ENCODE assay signal across 13 cellular contexts in the genomic region with DNA sequence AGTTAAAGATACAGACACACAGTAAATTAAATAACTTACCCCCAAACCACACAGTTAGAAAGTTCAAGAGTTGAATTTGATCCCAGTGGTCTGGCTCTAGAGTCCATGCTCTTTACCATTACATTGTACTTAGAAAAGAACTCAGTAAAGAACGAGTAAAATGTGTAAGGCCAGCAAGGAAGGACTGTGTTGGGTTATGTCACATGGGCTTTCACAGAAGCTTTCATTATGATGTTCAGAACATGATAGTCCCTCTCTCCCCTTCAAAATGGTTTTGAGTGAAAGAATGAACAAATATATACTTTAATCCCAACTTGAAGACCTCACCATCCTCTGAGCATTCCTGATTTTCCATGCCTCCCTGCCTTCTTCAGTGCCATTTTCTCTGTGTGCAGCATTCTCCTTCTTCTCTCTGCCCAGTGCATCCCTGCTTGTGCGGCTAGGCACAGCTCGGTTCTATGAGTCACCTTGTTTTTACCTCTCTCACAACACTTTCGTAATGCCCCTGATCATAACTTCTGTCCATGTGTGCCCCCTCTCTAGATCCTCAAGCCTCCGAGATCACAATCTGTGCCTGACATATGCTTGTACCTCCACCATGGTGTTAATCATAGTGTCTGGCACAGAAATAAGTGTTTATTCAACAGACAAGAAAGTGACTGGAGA. TPM values are rescaled to one million over a fixed set of nuclear protein-coding genes. Genes with fewer than 3 reads are reported as not detected.
DNase-seq lines count a peak whose midpoint lies in the region; ATAC-seq, FAIRE-seq and TF ChIP-seq lines count a peak whose summit lies in the region.
"Had no signal": no experiment of that assay in that cellular context is flagged by ENCODE, and none has a peak within 500 bp of the region (broad histone marks: within the 10 kb centered on the region; RNA-seq: fewer than 3 reads in every experiment).

No MANE protein-coding gene starts in this region.

- peaks cover 3% of the 10 kb centered on the region for H3K36me3 Mint-ChIP-seq in effector memory CD8-positive, alpha-beta T cell (ENCODE audit: insufficient read depth)

- H3K4me3 Mint-ChIP-seq in effector memory CD8-positive, alpha-beta T cell = peak overlapping the region; percentile 6 to 26
- H3K4me3 Mint-ChIP-seq: activated CD4-positive, alpha-beta T cell treated with anti-CD3 and anti-CD28 coated beads, Interleukin-2, amount 10 ng/mL, durations not matched to agents 7 days and 5 days had no signal

- TF ChIP-seq POLR2A in GM12892 (IDR thresholded peaks at IDR 0.05; ENCODE audit: low read depth, low read length) = no peak; the same call in 1 of the 2 replicates

- DNase-seq in GM12892 (ENCODE audit: insufficient read length) (no peak), DMS114 treated with DMSO at 0.1 percent for 48 hours (lab: John Stamatoyannopoulos, UW; ENCODE audit: unreplicated experiment) (no peak), COLO829 (ENCODE audit: low spot score) (no peak), NCI-H2029 (lab: John Stamatoyannopoulos, UW) (no peak)
- no peak for DNase-seq in effector memory CD8-positive, alpha-beta T cell
- DNase-seq: activated CD4-positive, alpha-beta T cell treated with anti-CD3 and anti-CD28 coated beads, Interleukin-2, amount 10 ng/mL, durations not matched to agents 7 days and 5 days; GF-D8; OCI-M1; psoas muscle had no signal

- peaks cover 41% of the 10 kb centered on the region for H3K79me2 ChIP-seq in KMS-11 (ENCODE audit: insufficient read depth, low read depth)

- H3K9ac ChIP-seq in KMS-11 = peak overlapping the region; percentile 45

- ATAC-seq in GM21786 (IDR thresholded peaks at IDR 0.05; ENCODE audit: unreplicated experiment) (peak; percentile 32), GM21526 (IDR thresholded peaks at IDR 0.05; ENCODE audit: low FRiP score, unreplicated experiment) (no peak)
- peak; percentile 19 for ATAC-seq in effector memory CD8-positive, alpha-beta T cell (replicated peaks)

- peak overlapping the region; percentile 96 for H3K27ac ChIP-seq in KMS-11
- H3K27ac ChIP-seq: coronary artery, psoas muscle had no signal

- peak; percentile 97 for FAIRE-seq in GM12892 (lab: Jason Lieb, UNC)

- H3K27me3 ChIP-seq in KMS-11 (ENCODE audit: insufficient read depth, low read depth) = no peaks in the 10 kb centered on the region

- peaks cover 94% of the 10 kb centered on the region for H3K4me1 ChIP-seq in KMS-11 (ENCODE audit: low read depth, poor library complexity, severe bottlenecking)

- no peaks in the 10 kb centered on the region for H3K9me3 Mint-ChIP-seq in effector memory CD8-positive, alpha-beta T cell
- H3K9me3 Mint-ChIP-seq: activated CD4-positive, alpha-beta T cell treated with anti-CD3 and anti-CD28 coated beads, Interleukin-2, amount 10 ng/mL, durations not matched to agents 7 days and 5 days had no signal

- peak overlapping the region; percentile 53; the same call in 1 of the 2 replicates for H2AFZ ChIP-seq in KMS-11 (ENCODE audit: low read depth)

- no peak for TF ChIP-seq CTCF in KMS-11 (conservative IDR thresholded peaks at IDR 0.05; ENCODE audit: low read depth, low read length)

- peaks cover 5 to 15% of the 10 kb centered on the region in 2 donors for H3K27me3 Mint-ChIP-seq in effector memory CD8-positive, alpha-beta T cell

- peak overlapping the region; percentile 99 for H3K4me2 ChIP-seq in KMS-11

- H3K4me3 ChIP-seq in KMS-11 (IDR thresholded peaks at IDR 0.05; ENCODE audit: insufficient read depth, low read depth, low read length) = no peak overlapping the region
- H3K4me3 ChIP-seq: coronary artery, psoas muscle had no signal

- no peaks in the 10 kb centered on the region for H3K36me3 ChIP-seq in KMS-11 (ENCODE audit: insufficient read depth)

- H4K20me1 ChIP-seq in KMS-11 (ENCODE audit: insufficient read depth) = no peaks in the 10 kb centered on the region

- peak overlapping the region in 1 of 2 donors; percentile 81 for H3K27ac Mint-ChIP-seq in effector memory CD8-positive, alpha-beta T cell
- H3K27ac Mint-ChIP-seq: activated CD4-positive, alpha-beta T cell treated with anti-CD3 and anti-CD28 coated beads, Interleukin-2, amount 10 ng/mL, durations not matched to agents 7 days and 5 days had no signal

- H3K4me1 Mint-ChIP-seq in effector memory CD8-positive, alpha-beta T cell (ENCODE audit: low read depth in 2 of 2) = peaks cover 18 to 36% of the 10 kb centered on the region in 2 donors

RNA-seq across cellular contexts. Expression of gene RASGRP3, which starts 22.0 kb away (rescaled TPM):
- polyA plus RNA-seq in GM12892 (2012; ENCODE audit: missing spikeins) = 158 TPM
